Comparison of ENCODE assay signal across 1 cellular context in the genomic region with DNA sequence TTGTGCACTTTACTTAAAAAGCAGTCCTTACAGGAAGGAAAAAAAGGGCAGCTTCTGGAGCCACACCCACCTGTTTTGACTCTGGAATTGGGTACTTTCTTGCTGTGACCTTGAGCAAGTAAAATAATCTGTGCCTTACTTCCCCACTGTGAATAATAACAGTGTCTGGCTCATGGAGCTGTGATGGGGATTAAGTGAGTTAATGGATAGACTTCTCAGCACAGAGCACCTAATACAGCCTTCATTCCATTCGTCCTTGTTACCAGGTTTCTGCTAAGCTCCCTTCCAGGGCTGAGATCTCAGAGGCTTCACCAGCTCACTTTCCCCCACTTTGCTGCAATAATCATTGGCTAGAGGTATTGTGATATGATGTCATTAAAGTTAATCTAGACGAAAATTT.
TF ChIP-seq lines count a peak whose summit lies in the region.

No MANE protein-coding gene starts in this region.

TF ChIP-seq in IMR-90, 13 proteins besides CTCF, POLR2A, EP300 and RAD21 (continued from another document):
- TF ChIP-seq RCOR1 (IDR thresholded peaks at IDR 0.05; ENCODE audit: insufficient replicate concordance, low read length) (no peak), MXI1 (IDR thresholded peaks at IDR 0.05; ENCODE audit: borderline replicate concordance, low read depth, low read length) (no peak), FOS (IDR thresholded peaks at IDR 0.05; ENCODE audit: low read depth, low read length) (no peak), SMC3 (IDR thresholded peaks at IDR 0.05; ENCODE audit: low read depth, low read length) (no peak), MAZ (IDR thresholded peaks at IDR 0.05; ENCODE audit: borderline replicate concordance, low read depth, low read length) (no peak), CEBPB (IDR thresholded peaks at IDR 0.05; ENCODE audit: low read depth, low read length) (no peak), RFX5 (IDR thresholded peaks at IDR 0.05; ENCODE audit: low read depth, low read length) (no peak)
- TF ChIP-seq, protein P1, sequence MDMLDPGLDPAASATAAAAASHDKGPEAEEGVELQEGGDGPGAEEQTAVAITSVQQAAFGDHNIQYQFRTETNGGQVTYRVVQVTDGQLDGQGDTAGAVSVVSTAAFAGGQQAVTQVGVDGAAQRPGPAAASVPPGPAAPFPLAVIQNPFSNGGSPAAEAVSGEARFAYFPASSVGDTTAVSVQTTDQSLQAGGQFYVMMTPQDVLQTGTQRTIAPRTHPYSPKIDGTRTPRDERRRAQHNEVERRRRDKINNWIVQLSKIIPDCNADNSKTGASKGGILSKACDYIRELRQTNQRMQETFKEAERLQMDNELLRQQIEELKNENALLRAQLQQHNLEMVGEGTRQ (IDR thresholded peaks at IDR 0.05; ENCODE audit: low read depth, low read length), result no peak
TF ChIP-seq in IMR-90: peak in this region for 0.
